In genomic region chr12:125336246-125336645, GRCh38 we compare ENCODE assay signal across 26 cellular contexts.
"Had no signal": no experiment of that assay in that cellular context is flagged by ENCODE, and none has a peak within 500 bp of the region (broad histone marks: within the 10 kb centered on the region; RNA-seq: fewer than 3 reads in every experiment).

No MANE protein-coding gene starts in this region.

- H3K9me3 ChIP-seq: stomach, suprapubic skin, testis, thoracic aorta, thyroid gland, tibial artery, tibial nerve, transverse colon, upper lobe of left lung, upper lobe of right lung, uterus, vagina had no signal

- DNase-seq: stimulated activated CD4-positive, alpha-beta T cell treated with anti-CD3 and anti-CD28 coated beads, Interleukin-2, amount 100 ng/mL, for 48 hours; stimulated activated CD4-positive, alpha-beta T cell treated with anti-CD3 and anti-CD28 coated beads, Interleukin-4, amount 100 ng/mL, for 1 hour; stimulated activated CD4-positive, alpha-beta T cell treated with anti-CD3 and anti-CD28 coated beads, Interleukin-4, amount 100 ng/mL, for 24 hours; stimulated activated CD4-positive, alpha-beta T cell treated with anti-CD3 and anti-CD28 coated beads, Interleukin-4, amount 100 ng/mL, for 4 hours; stimulated activated CD8-positive, alpha-beta memory T cell treated with anti-CD3 and anti-CD28 coated beads, Interleukin-4, amount 100 ng/mL, for 48 hours; stimulated activated naive B cell treated with anti-CD40 and anti-IgM and Interleukin-4, amounts not matched to agents 10 μg/mL and 1 μg/mL and 100 μg/mL, for 72 hours; stimulated activated naive CD4-positive, alpha-beta T cell; stimulated activated naive CD4-positive, alpha-beta T cell treated with Interleukin-2 at 50 U/mL for 16 hours; stimulated activated naive CD8-positive, alpha-beta T cell treated with anti-CD3 and anti-CD28 coated beads, Interleukin-15, amount 100 ng/mL, for 72 hours; stimulated activated naive CD8-positive, alpha-beta T cell treated with anti-CD3 and anti-CD28 coated beads, Interleukin-15, Interleukin-2, amounts not matched to agents 100 U/mL and 50 U/mL, for 24 hours; stomach; substantia nigra; testis; thyroid gland; tibial artery; transverse colon; trophoblast cell; upper lobe of left lung; upper lobe of right lung; uterus had no signal

- H3K27me3 ChIP-seq: testis, thyroid gland, uterus, vagina had no signal

- H3K27ac ChIP-seq: stomach, suprapubic skin, testis, thoracic aorta, thyroid gland, tibial artery, tibial nerve, transverse colon, upper lobe of left lung, upper lobe of right lung, uterus, vagina had no signal

- FAIRE-seq: urothelium cell line had no signal

- H3K4me3 ChIP-seq: stomach, suprapubic skin, testis, thoracic aorta, thyroid gland, tibial artery, tibial nerve, transverse colon, upper lobe of left lung, upper lobe of right lung, uterus, vagina had no signal

- H3K36me3 ChIP-seq: stomach, suprapubic skin, thoracic aorta, thyroid gland, tibial artery, tibial nerve, transverse colon, upper lobe of left lung, upper lobe of right lung, uterus, vagina had no signal

- ATAC-seq: stimulated activated effector memory CD8-positive, alpha-beta T cell treated with anti-CD3 and anti-CD28 coated beads, Interleukin-12 subunit alpha, Interleukin-12 subunit beta, amount 100 ng/mL, for 72 hours; stimulated activated naive B cell treated with anti-CD40 and anti-IgM and Interleukin-4, amounts not matched to agents 10 μg/mL and 1 μg/mL and 100 μg/mL, for 72 hours; stimulated activated naive CD8-positive, alpha-beta T cell treated with anti-CD3 and anti-CD28 coated beads, Interleukin-15, amount 100 ng/mL, for 72 hours; stimulated activated naive CD8-positive, alpha-beta T cell treated with anti-CD3 and anti-CD28 coated beads, Interleukin-15, Interleukin-2, amounts not matched to agents 100 U/mL and 50 U/mL, for 24 hours; upper lobe of right lung had no signal

- H3K4me1 ChIP-seq: testis had no signal
